8 cellular contexts compared by ENCODE assay signal in the genomic region with DNA sequence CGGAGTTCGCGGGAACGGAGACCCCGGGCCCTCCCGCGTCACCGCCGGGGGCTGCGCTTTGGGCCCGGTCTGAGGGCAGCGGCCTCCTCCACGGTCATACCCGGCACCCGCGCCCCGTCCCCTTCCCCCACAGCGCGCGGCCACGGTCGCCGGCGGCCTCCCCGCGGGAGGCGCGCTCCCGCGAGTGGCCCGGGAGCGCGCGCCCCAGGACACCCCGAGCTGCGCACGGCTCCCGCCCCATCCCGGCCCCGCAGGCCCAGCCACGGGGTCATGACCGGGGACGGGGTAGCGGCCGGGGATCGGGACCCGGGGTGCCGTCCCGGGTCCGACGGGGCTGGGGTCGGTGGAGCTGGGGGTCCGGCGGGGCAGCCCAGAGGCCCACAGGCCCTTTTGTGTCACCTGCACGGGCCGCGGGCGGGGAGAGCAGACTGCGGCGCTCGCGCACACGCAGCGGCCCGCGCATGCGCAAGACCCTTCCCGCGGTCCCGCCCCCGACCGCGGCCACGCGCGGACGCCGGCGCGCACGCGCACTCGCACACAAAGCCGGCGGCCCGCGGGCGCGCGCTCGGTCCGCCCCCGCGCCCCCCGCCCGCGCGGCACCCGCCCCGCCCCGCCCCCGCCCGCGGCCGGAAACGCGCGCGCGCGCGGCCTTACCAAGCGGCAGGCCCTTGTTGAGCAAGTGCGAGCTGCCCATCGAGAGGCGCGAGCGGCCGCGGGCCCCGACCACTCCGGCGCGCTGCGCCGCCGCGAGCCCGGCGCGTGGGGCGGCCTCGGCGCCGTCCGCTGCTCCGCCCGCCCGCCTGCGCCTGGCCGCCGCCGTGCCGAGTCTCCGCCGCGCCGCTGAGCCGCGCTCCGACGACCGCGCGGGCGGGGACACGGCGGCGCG. TPM values are rescaled to one million over a fixed set of nuclear protein-coding genes. Genes with fewer than 3 reads are reported as not detected.
DNase-seq lines count a peak whose midpoint lies in the region; ATAC-seq and TF ChIP-seq lines count a peak whose summit lies in the region.

A gene (minus strand): TSS at position 869 of the 886 bp plus-strand sequence. CDS start 7,799 bp downstream, outside the sequence.

- H3K27me3 Mint-ChIP-seq in activated CD4-positive, alpha-beta memory T cell treated with anti-CD3 and anti-CD28 coated beads, Interleukin-2, amount 10 ng/mL, durations not matched to agents 7 days and 5 days, result no peaks in the 10 kb centered on the region

- peak; percentile 69 for DNase-seq in NCI-H526 treated with DMSO at 0.1 percent for 48 hours (lab: John Stamatoyannopoulos, UW)
- DNase-seq in activated CD4-positive, alpha-beta memory T cell treated with anti-CD3 and anti-CD28 coated beads, Interleukin-2, amount 10 ng/mL, durations not matched to agents 7 days and 5 days, result peak; percentile 86
- peak; percentile 70 for DNase-seq in lung (ENCODE audit: low spot score)
- DNase-seq in stimulated activated CD4-positive, alpha-beta T cell treated with anti-CD3 and anti-CD28 coated beads, TNF-alpha, amount 100 ng/mL, for 4 hours (ENCODE audit: low read depth in 3 of 3), result peak; percentile 74 to 83 (median 77)

- peaks cover 3% of the 10 kb centered on the region for H3K9me3 Mint-ChIP-seq in activated CD4-positive, alpha-beta memory T cell treated with anti-CD3 and anti-CD28 coated beads, Interleukin-2, amount 10 ng/mL, durations not matched to agents 7 days and 5 days

- H4K20me1 ChIP-seq in BLaER1, result peaks cover 45% of the 10 kb centered on the region

- H3K4me1 Mint-ChIP-seq in activated CD4-positive, alpha-beta memory T cell treated with anti-CD3 and anti-CD28 coated beads, Interleukin-2, amount 10 ng/mL, durations not matched to agents 7 days and 5 days, result peaks cover 70% of the 10 kb centered on the region

- H3K4me3 Mint-ChIP-seq in activated CD4-positive, alpha-beta memory T cell treated with anti-CD3 and anti-CD28 coated beads, Interleukin-2, amount 10 ng/mL, durations not matched to agents 7 days and 5 days, result peak within 1 kb of the TSS; percentile 89

- ATAC-seq in GM19324 (IDR thresholded peaks at IDR 0.05; ENCODE audit: low FRiP score, unreplicated experiment), result peak; percentile 67
- ATAC-seq in HG03460 (IDR thresholded peaks at IDR 0.05; ENCODE audit: unreplicated experiment), result peak; percentile 27
- ATAC-seq in lung (ENCODE audit: insufficient read depth, low FRiP score), result peak; percentile 84

- no peak for TF ChIP-seq CTCF in lung (IDR thresholded peaks at IDR 0.05; ENCODE audit: control extremely low read depth, extremely low read depth)

- H3K27me3 ChIP-seq in BLaER1 (no peaks in the 10 kb centered on the region), ectodermal cell (ENCODE audit: control insufficient read depth, insufficient read depth, low read length, poor library complexity, severe bottlenecking) (no peaks in the 10 kb centered on the region), lung (ENCODE audit: control insufficient read depth, insufficient read depth) (no peaks in the 10 kb centered on the region)

- POLR2A ChIA-PET in activated CD4-positive, alpha-beta memory T cell treated with anti-CD3 and anti-CD28 coated beads, Interleukin-2, amount 10 ng/mL, durations not matched to agents 7 days and 5 days (lab: Charles Lee), result interaction anchor here (0.7 to 9.5 kb wide), 31 partner anchors 9 to 1124 kb away, joined by 3 to 120 read pairs (median 5); a partner anchor contains a TSS

- H3K4me3 ChIP-seq in BLaER1 (peak within 1 kb of the TSS; percentile 98), ectodermal cell (ENCODE audit: insufficient read depth, low read depth, low read length) (peak within 1 kb of the TSS; percentile 66), lung (peak within 1 kb of the TSS; percentile 72)

- WGBS in ectodermal cell, 2 experiments, result 0% methylated on average over 160 of the region's 160 CpGs
- 0 to 1% methylated on average over 50 to 160 of the region's 160 CpGs for WGBS in lung, 2 donors

- H3K27ac ChIP-seq in BLaER1 (peak within 1 kb of the TSS; percentile 98), ectodermal cell (ENCODE audit: insufficient read depth, low read depth, low read length, poor library complexity, severe bottlenecking) (peak within 1 kb of the TSS; percentile 83), lung (ENCODE audit: low read depth in 1 of 2, low read length in 1 of 2) (peak within 1 kb of the TSS; percentile 98)

- peaks cover 48% of the 10 kb centered on the region for H3K36me3 Mint-ChIP-seq in activated CD4-positive, alpha-beta memory T cell treated with anti-CD3 and anti-CD28 coated beads, Interleukin-2, amount 10 ng/mL, durations not matched to agents 7 days and 5 days (ENCODE audit: low read depth)

- H3K36me3 ChIP-seq in BLaER1 (peaks cover 37% of the 10 kb centered on the region), ectodermal cell (ENCODE audit: control insufficient read depth, insufficient read depth, low read length) (peaks cover 30% of the 10 kb centered on the region), lung (ENCODE audit: control insufficient read depth in 2 of 2, insufficient read depth in 2 of 2, low read length in 2 of 2) (peaks cover 0 to 6% of the 10 kb centered on the region in 2 donors)

- peak within 1 kb of the TSS; percentile 99 for H3K4me2 ChIP-seq in BLaER1

- peak within 1 kb of the TSS; percentile 95 for H3K27ac Mint-ChIP-seq in activated CD4-positive, alpha-beta memory T cell treated with anti-CD3 and anti-CD28 coated beads, Interleukin-2, amount 10 ng/mL, durations not matched to agents 7 days and 5 days

- H3K9ac ChIP-seq in BLaER1, result peak within 1 kb of the TSS; percentile 99

- CTCF ChIA-PET in activated CD4-positive, alpha-beta memory T cell treated with anti-CD3 and anti-CD28 coated beads, Interleukin-2, amount 10 ng/mL, durations not matched to agents 7 days and 5 days (lab: Charles Lee), result interaction anchor here (1.0 to 9.0 kb wide), 6 partner anchors 14 to 112 kb away, joined by 3 to 63 read pairs (median 6); a partner anchor contains a TSS

- H3K9me3 ChIP-seq in BLaER1 (peaks cover 30% of the 10 kb centered on the region), ectodermal cell (ENCODE audit: control insufficient read depth, low read length) (peaks cover 7% of the 10 kb centered on the region), lung (ENCODE audit: control insufficient read depth in 2 of 2, insufficient read depth in 1 of 2, low read length in 1 of 2) (no peaks in the 10 kb centered on the region)

- H3K4me1 ChIP-seq in BLaER1, result peaks cover 57% of the 10 kb centered on the region
- peaks cover 15% of the 10 kb centered on the region for H3K4me1 ChIP-seq in ectodermal cell (ENCODE audit: control insufficient read depth, insufficient read depth, low read length)
- peaks cover 15 to 49% of the 10 kb centered on the region in 2 donors for H3K4me1 ChIP-seq in lung (ENCODE audit: control insufficient read depth in 2 of 2, insufficient read depth in 2 of 2, low read length in 2 of 2)

RNA-seq across cellular contexts. Expression of the gene that starts here (rescaled TPM):
- 100 to 1,000 TPM; 209 to 221 TPM for total RNA-seq in activated CD4-positive, alpha-beta memory T cell treated with anti-CD3 and anti-CD28 coated beads, Interleukin-2, amount 10 ng/mL, durations not matched to agents 7 days and 5 days
- polyA plus RNA-seq in ectodermal cell (2013, experiment 1 of 4), result 213 TPM
- 214 TPM for polyA plus RNA-seq in ectodermal cell (2013, experiment 2 of 4)
- 160 TPM for polyA plus RNA-seq in ectodermal cell (2013, experiment 3 of 4)
- polyA plus RNA-seq in ectodermal cell (2013, experiment 4 of 4), result 178 TPM
- total RNA-seq in lung, result 100 to 1,000 TPM; 121 to 204 TPM
- 100 to 1,000 TPM; 126 to 150 TPM for polyA plus RNA-seq in lung

Comparison
In these comparisons a context has a peak if more than half of its experiments do, and no peak if none do; other contexts are left out.
1. Peak in every context shown above with its lines: DNase-seq, ATAC-seq, H3K4me3 ChIP-seq and H3K27ac ChIP-seq.
2. ATAC-seq: peak in every context shown above with its lines; median percentile 84 in lung; 67 in GM19324; 27 in HG03460.